Comparison of ENCODE assay signal across 26 cellular contexts in the genomic region with DNA sequence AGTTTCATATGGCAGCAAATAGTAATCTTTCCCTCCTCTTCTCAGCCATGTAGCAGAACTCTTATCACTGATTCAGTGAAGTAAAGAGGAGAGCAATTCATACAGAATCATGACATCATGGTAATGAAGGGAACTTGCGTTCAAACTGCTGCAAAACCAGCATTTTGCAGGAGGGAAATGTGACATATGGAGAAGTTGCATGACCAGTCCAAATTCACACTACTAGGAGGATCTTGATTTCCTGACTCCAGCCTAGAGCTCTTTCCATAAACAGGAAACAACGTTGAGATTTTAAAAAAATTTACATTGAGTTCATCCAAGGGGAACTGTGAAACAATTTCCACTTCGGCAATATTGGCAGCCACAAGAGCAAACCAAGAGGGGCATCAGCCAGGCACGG.
"Had no signal": no experiment of that assay in that cellular context is flagged by ENCODE, and none has a peak within 500 bp of the region (broad histone marks: within the 10 kb centered on the region; RNA-seq: fewer than 3 reads in every experiment).

No MANE protein-coding gene starts in this region.

- H3K9me3 ChIP-seq: breast epithelium, Peyer's patch had no signal

- H3K4me1 ChIP-seq: breast epithelium, Peyer's patch had no signal

- DNase-seq: activated B cell treated with CpG ODN at 0.5 μM for 24 hours; activated CD4-positive, alpha-beta T cell treated with anti-CD3 and anti-CD28 coated beads for 1 hour; activated CD4-positive, alpha-beta T cell treated with anti-CD3 and anti-CD28 coated beads, Interleukin-2, amount 10 ng/mL, durations not matched to agents 24 days and 14 days; activated CD4-positive, alpha-beta T cell treated with anti-CD3 and anti-CD28 coated beads, Interleukin-2, amount 50 U/mL, for 48 hours; activated CD8-positive, alpha-beta memory T cell treated with anti-CD3 and anti-CD28 coated beads for 24 hours; activated T-cell treated with anti-CD3 and anti-CD28 coated beads, Interleukin-2, amount 50 U/mL, for 4 hours; aorta; caudate nucleus; Karpas-422; MM.1S; NCI-H1105 treated with DMSO at 0.1 percent for 48 hours; NCI-H146; NCI-H187 treated with DMSO at 0.1 percent for 48 hours; NCI-H2081 treated with DMSO at 0.1 percent for 48 hours; NCI-H446; NCI-H524; Peyer's patch; SHP77 treated with DMSO at 0.1 percent for 48 hours; T-helper 17 cell; T-helper 9 cell had no signal

- ATAC-seq: activated T-cell treated with anti-CD3 and anti-CD28 coated beads, Interleukin-2, amount 50 U/mL, for 4 hours; activated T-helper 17 cell treated with anti-CD3 and anti-CD28 coated beads, Interleukin-2, amount 50 U/mL, for 72 hours; K562; T-helper 17 cell had no signal

- H3K4me1 Mint-ChIP-seq: activated B cell treated with CpG ODN at 0.5 μM for 24 hours; activated CD4-positive, alpha-beta T cell treated with anti-CD3 and anti-CD28 coated beads, Interleukin-2, amount 10 ng/mL, durations not matched to agents 24 days and 14 days; activated naive CD4-positive, alpha-beta T cell treated with anti-CD3 and anti-CD28 coated beads, Interleukin-2, amount 50 U/mL, for 24 hours had no signal

- H3K27me3 ChIP-seq: breast epithelium, Peyer's patch had no signal

- H3K9me3 Mint-ChIP-seq: activated naive CD4-positive, alpha-beta T cell treated with anti-CD3 and anti-CD28 coated beads, Interleukin-2, amount 50 U/mL, for 24 hours; activated T-cell treated with anti-CD3 and anti-CD28 coated beads, Interleukin-2, amount 50 U/mL, for 4 hours; activated T-helper 17 cell treated with anti-CD3 and anti-CD28 coated beads, Interleukin-2, amount 50 U/mL, for 72 hours had no signal

- H3K27ac Mint-ChIP-seq: activated B cell treated with CpG ODN at 0.5 μM for 24 hours; activated CD4-positive, alpha-beta T cell treated with anti-CD3 and anti-CD28 coated beads, Interleukin-2, amount 10 ng/mL, durations not matched to agents 24 days and 14 days; activated naive CD4-positive, alpha-beta T cell treated with anti-CD3 and anti-CD28 coated beads, Interleukin-2, amount 50 U/mL, for 24 hours; activated T-helper 17 cell treated with anti-CD3 and anti-CD28 coated beads, Interleukin-2, amount 50 U/mL, for 72 hours; T-helper 17 cell had no signal

- H3K36me3 ChIP-seq: breast epithelium had no signal

- FAIRE-seq: K562, TTC549 had no signal

- H3K4me3 Mint-ChIP-seq: activated B cell treated with CpG ODN at 0.5 μM for 24 hours; activated CD4-positive, alpha-beta T cell treated with anti-CD3 and anti-CD28 coated beads, Interleukin-2, amount 10 ng/mL, durations not matched to agents 24 days and 14 days; activated naive CD4-positive, alpha-beta T cell treated with anti-CD3 and anti-CD28 coated beads, Interleukin-2, amount 50 U/mL, for 24 hours; activated T-cell treated with anti-CD3 and anti-CD28 coated beads, Interleukin-2, amount 50 U/mL, for 4 hours; activated T-helper 17 cell treated with anti-CD3 and anti-CD28 coated beads, Interleukin-2, amount 50 U/mL, for 72 hours; T-helper 17 cell had no signal

- H3K27ac ChIP-seq: breast epithelium, Peyer's patch, RWPE1 had no signal

- H3K27me3 Mint-ChIP-seq: activated B cell treated with CpG ODN at 0.5 μM for 24 hours; activated CD4-positive, alpha-beta T cell treated with anti-CD3 and anti-CD28 coated beads, Interleukin-2, amount 10 ng/mL, durations not matched to agents 24 days and 14 days; activated naive CD4-positive, alpha-beta T cell treated with anti-CD3 and anti-CD28 coated beads, Interleukin-2, amount 50 U/mL, for 24 hours; activated T-helper 17 cell treated with anti-CD3 and anti-CD28 coated beads, Interleukin-2, amount 50 U/mL, for 72 hours; T-helper 17 cell had no signal

- H3K4me3 ChIP-seq: breast epithelium, K562, Peyer's patch had no signal
